Comparison of ENCODE assay signal across 22 cellular contexts in genomic region chr11:107473797-107474196, GRCh38.
"Had no signal": no experiment of that assay in that cellular context is flagged by ENCODE, and none has a peak within 500 bp of the region (broad histone marks: within the 10 kb centered on the region; RNA-seq: fewer than 3 reads in every experiment).

No MANE protein-coding gene starts in this region.

- DNase-seq: activated CD4-positive, alpha-beta memory T cell treated with anti-CD3 and anti-CD28 coated beads for 36 hours; activated CD4-positive, alpha-beta T cell treated with anti-CD3 and anti-CD28 coated beads, Interleukin-2, amount 10 ng/mL, durations not matched to agents 7 days and 5 days; activated CD4-positive, CD25-positive, alpha-beta regulatory T cell; activated CD8-positive, alpha-beta memory T cell treated with anti-CD3 and anti-CD28 coated beads for 24 hours; activated effector memory CD4-positive, alpha-beta T cell treated with anti-CD3 and anti-CD28 coated beads, Interleukin-2, amount 50 U/mL, for 16 hours; activated naive CD4-positive, alpha-beta T cell treated with Interleukin-2 at 50 U/mL for 16 hours; activated naive CD8-positive, alpha-beta T cell treated with anti-CD3 and anti-CD28 coated beads, Interleukin-2, amount 50 U/mL, for 24 hours; activated T-cell treated with anti-CD3 and anti-CD28 coated beads, Interleukin-2, amount 50 U/mL, for 4 hours; amygdala; NCI-H1092; NCI-H1417; NCI-H1930; NCI-H2171; NCI-H2227 treated with DMSO at 0.1 percent for 48 hours; NCI-H526 treated with DMSO at 0.1 percent for 48 hours; NCI-H82; SIG-M5; T-cell; T-helper 2 cell; T1000 had no signal

- H3K27ac Mint-ChIP-seq: activated CD4-positive, alpha-beta memory T cell treated with anti-CD3 and anti-CD28 coated beads for 36 hours; activated CD4-positive, alpha-beta T cell treated with anti-CD3 and anti-CD28 coated beads, Interleukin-2, amount 10 ng/mL, durations not matched to agents 7 days and 5 days; activated naive CD4-positive, alpha-beta T cell treated with anti-CD3 and anti-CD28 coated beads, Interleukin-2, amount 50 U/mL, for 72 hours; activated naive CD8-positive, alpha-beta T cell treated with anti-CD3 and anti-CD28 coated beads, Interleukin-2, amount 50 U/mL, for 24 hours; T-cell had no signal

- H3K36me3 Mint-ChIP-seq: activated CD4-positive, alpha-beta memory T cell treated with anti-CD3 and anti-CD28 coated beads for 36 hours; activated naive CD4-positive, alpha-beta T cell treated with anti-CD3 and anti-CD28 coated beads, Interleukin-2, amount 50 U/mL, for 72 hours; T-cell had no signal

- H3K27ac ChIP-seq: KMS-11 had no signal

- ATAC-seq: activated naive CD4-positive, alpha-beta T cell treated with anti-CD3 and anti-CD28 coated beads, Interleukin-2, amount 50 U/mL, for 72 hours; activated naive CD8-positive, alpha-beta T cell treated with anti-CD3 and anti-CD28 coated beads, Interleukin-2, amount 50 U/mL, for 24 hours; activated T-cell treated with anti-CD3 and anti-CD28 coated beads, Interleukin-2, amount 50 U/mL, for 4 hours; T-cell had no signal

- H3K4me2 ChIP-seq: KMS-11 had no signal

- H3K4me3 Mint-ChIP-seq: activated CD4-positive, alpha-beta memory T cell treated with anti-CD3 and anti-CD28 coated beads for 36 hours; activated CD4-positive, alpha-beta T cell treated with anti-CD3 and anti-CD28 coated beads, Interleukin-2, amount 10 ng/mL, durations not matched to agents 7 days and 5 days; activated naive CD8-positive, alpha-beta T cell treated with anti-CD3 and anti-CD28 coated beads, Interleukin-2, amount 50 U/mL, for 24 hours; activated T-cell treated with anti-CD3 and anti-CD28 coated beads, Interleukin-2, amount 50 U/mL, for 4 hours; T-cell had no signal

- H3K4me1 Mint-ChIP-seq: activated CD4-positive, alpha-beta T cell treated with anti-CD3 and anti-CD28 coated beads, Interleukin-2, amount 10 ng/mL, durations not matched to agents 7 days and 5 days; activated naive CD8-positive, alpha-beta T cell treated with anti-CD3 and anti-CD28 coated beads, Interleukin-2, amount 50 U/mL, for 24 hours; T-cell had no signal

- H3K9me3 Mint-ChIP-seq: activated CD4-positive, alpha-beta memory T cell treated with anti-CD3 and anti-CD28 coated beads for 36 hours; activated CD4-positive, alpha-beta T cell treated with anti-CD3 and anti-CD28 coated beads, Interleukin-2, amount 10 ng/mL, durations not matched to agents 7 days and 5 days; activated naive CD4-positive, alpha-beta T cell treated with anti-CD3 and anti-CD28 coated beads, Interleukin-2, amount 50 U/mL, for 72 hours; activated naive CD8-positive, alpha-beta T cell treated with anti-CD3 and anti-CD28 coated beads, Interleukin-2, amount 50 U/mL, for 24 hours; activated T-cell treated with anti-CD3 and anti-CD28 coated beads, Interleukin-2, amount 50 U/mL, for 4 hours; T-cell had no signal

- H3K9ac ChIP-seq: KMS-11 had no signal
